1 cellular context compared by ENCODE assay signal in genomic region chr17:36602030-36602737, GRCh38.
TF ChIP-seq lines count a peak whose summit lies in the region.

No MANE protein-coding gene starts in this region.

TF ChIP-seq in GM12878, 131 proteins besides CTCF, POLR2A, EP300 and RAD21:
- TF ChIP-seq ATF7 (IDR thresholded peaks at IDR 0.05; ENCODE audit: low read depth), result no peak
- no peak for TF ChIP-seq USF2 (IDR thresholded peaks at IDR 0.05; ENCODE audit: borderline replicate concordance, low read depth, low read length)
- TF ChIP-seq RBBP5 (conservative IDR thresholded peaks at IDR 0.05), result no peak
- TF ChIP-seq SUPT20H (IDR thresholded peaks at IDR 0.05; ENCODE audit: borderline replicate concordance, control insufficient read depth, low read depth, low read length), result no peak
- TF ChIP-seq ZNF274 (IDR thresholded peaks at IDR 0.05; ENCODE audit: insufficient read depth, insufficient read length), result no peak
- no peak for TF ChIP-seq SRF (IDR thresholded peaks at IDR 0.05; ENCODE audit: low read depth in 2 of 2, low read length in 2 of 2)
- no peak for TF ChIP-seq REST (IDR thresholded peaks at IDR 0.05; ENCODE audit: low read depth, low read length)
- TF ChIP-seq PML (IDR thresholded peaks at IDR 0.05; ENCODE audit: low read length), result no peak
- no peak for TF ChIP-seq ZNF207 (IDR thresholded peaks at IDR 0.05; ENCODE audit: borderline replicate concordance)
- no peak for TF ChIP-seq IRF4 (IDR thresholded peaks at IDR 0.05; ENCODE audit: low read depth, low read length)
- TF ChIP-seq MTA3 (IDR thresholded peaks at IDR 0.05; ENCODE audit: borderline replicate concordance, low read length), result no peak
- TF ChIP-seq ZNF592 (IDR thresholded peaks at IDR 0.05), result no peak
- TF ChIP-seq ATF2 (IDR thresholded peaks at IDR 0.05; ENCODE audit: low read length), result no peak
